ENCODE assay signal across 30 cellular contexts in the genomic region with DNA sequence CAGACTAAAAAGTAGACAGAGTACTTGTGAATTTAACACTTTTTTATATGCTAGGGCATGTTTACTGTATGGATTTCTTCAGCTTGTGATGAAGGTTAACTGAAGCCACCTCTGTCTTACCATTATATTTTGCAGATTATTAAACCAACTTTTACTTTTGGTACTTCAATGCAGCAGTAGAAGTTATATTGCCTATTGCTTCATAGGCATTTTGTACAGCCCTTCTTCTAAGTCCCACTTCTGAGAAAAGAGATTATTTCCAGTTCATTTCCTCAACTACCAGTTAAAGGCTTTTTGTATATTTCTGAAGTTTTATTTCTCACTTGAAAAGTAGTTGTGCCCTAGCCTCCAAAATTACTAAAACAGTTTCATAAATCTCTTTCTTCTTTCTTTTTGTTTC.
"Had no signal": no experiment of that assay in that cellular context is flagged by ENCODE, and none has a peak within 500 bp of the region (broad histone marks: within the 10 kb centered on the region; RNA-seq: fewer than 3 reads in every experiment).

No MANE protein-coding gene starts in this region.

- H3K36me3 ChIP-seq: ascending aorta, breast epithelium, cardiac muscle cell had no signal

- H3K36me3 Mint-ChIP-seq: activated naive CD4-positive, alpha-beta T cell treated with anti-CD3 and anti-CD28 coated beads, Interleukin-2, amount 10 ng/mL, durations not matched to agents 7 days and 5 days; brain had no signal

- H3K27me3 ChIP-seq: ascending aorta, breast epithelium, cardiac muscle cell, dorsolateral prefrontal cortex had no signal

- H3K27ac Mint-ChIP-seq: activated CD4-positive, alpha-beta memory T cell treated with anti-CD3 and anti-CD28 coated beads, Interleukin-2, amount 10 ng/mL, durations not matched to agents 7 days and 5 days; activated CD4-positive, alpha-beta T cell treated with anti-CD3 and anti-CD28 coated beads, Interleukin-2, amount 10 ng/mL, durations not matched to agents 7 days and 5 days; activated naive CD4-positive, alpha-beta T cell treated with anti-CD3 and anti-CD28 coated beads, Interleukin-2, amount 10 ng/mL, durations not matched to agents 7 days and 5 days; activated naive CD4-positive, alpha-beta T cell treated with anti-CD3 and anti-CD28 coated beads, Interleukin-2, amount 50 U/mL, for 72 hours; activated naive CD8-positive, alpha-beta T cell treated with anti-CD3 and anti-CD28 coated beads, Interleukin-2, amount 10 ng/mL, durations not matched to agents 7 days and 5 days; activated T-cell treated with anti-CD3 and anti-CD28 coated beads, Interleukin-2, amount 50 U/mL, for 24 hours; activated T-cell treated with anti-CD3 and anti-CD28 coated beads, Interleukin-2, amount 50 U/mL, for 72 hours; brain; dendritic cell treated with granulocyte-macrophage colony-stimulating factor and Interleukin-4, amounts not matched to agents 40 ng/mL and 50 ng/mL, for 4 days; endodermal cell had no signal

- H3K4me3 Mint-ChIP-seq: activated CD4-positive, alpha-beta memory T cell treated with anti-CD3 and anti-CD28 coated beads, Interleukin-2, amount 10 ng/mL, durations not matched to agents 7 days and 5 days; activated CD4-positive, alpha-beta T cell treated with anti-CD3 and anti-CD28 coated beads, Interleukin-2, amount 10 ng/mL, durations not matched to agents 7 days and 5 days; activated naive CD4-positive, alpha-beta T cell treated with anti-CD3 and anti-CD28 coated beads, Interleukin-2, amount 10 ng/mL, durations not matched to agents 7 days and 5 days; activated naive CD8-positive, alpha-beta T cell treated with anti-CD3 and anti-CD28 coated beads, Interleukin-2, amount 10 ng/mL, durations not matched to agents 7 days and 5 days; activated T-cell treated with anti-CD3 and anti-CD28 coated beads, Interleukin-2, amount 50 U/mL, for 24 hours; activated T-cell treated with anti-CD3 and anti-CD28 coated beads, Interleukin-2, amount 50 U/mL, for 72 hours; brain; central memory CD8-positive, alpha-beta T cell; dendritic cell treated with granulocyte-macrophage colony-stimulating factor and Interleukin-4, amounts not matched to agents 40 ng/mL and 50 ng/mL, for 4 days; endodermal cell had no signal

- H3K4me3 ChIP-seq: ascending aorta, breast epithelium, cardiac muscle cell, coronary artery, dorsolateral prefrontal cortex had no signal

- ATAC-seq: activated naive CD4-positive, alpha-beta T cell treated with anti-CD3 and anti-CD28 coated beads, Interleukin-2, amount 50 U/mL, for 72 hours; activated T-cell treated with anti-CD3 and anti-CD28 coated beads, Interleukin-2, amount 50 U/mL, for 72 hours; esophagus mucosa had no signal

- FAIRE-seq: frontal cortex had no signal

- H3K4me1 ChIP-seq: ascending aorta, breast epithelium had no signal

- H3K27ac ChIP-seq: ascending aorta, breast epithelium, cardiac muscle cell, coronary artery, dorsolateral prefrontal cortex had no signal

- H3K4me1 Mint-ChIP-seq: activated CD4-positive, alpha-beta memory T cell treated with anti-CD3 and anti-CD28 coated beads, Interleukin-2, amount 10 ng/mL, durations not matched to agents 7 days and 5 days; activated CD4-positive, alpha-beta T cell treated with anti-CD3 and anti-CD28 coated beads, Interleukin-2, amount 10 ng/mL, durations not matched to agents 7 days and 5 days; activated naive CD4-positive, alpha-beta T cell treated with anti-CD3 and anti-CD28 coated beads, Interleukin-2, amount 10 ng/mL, durations not matched to agents 7 days and 5 days; brain; central memory CD8-positive, alpha-beta T cell had no signal

- H3K27me3 Mint-ChIP-seq: activated T-cell treated with anti-CD3 and anti-CD28 coated beads, Interleukin-2, amount 50 U/mL, for 24 hours; brain; dendritic cell treated with granulocyte-macrophage colony-stimulating factor and Interleukin-4, amounts not matched to agents 40 ng/mL and 50 ng/mL, for 4 days had no signal

- DNase-seq: activated CD4-positive, alpha-beta memory T cell treated with anti-CD3 and anti-CD28 coated beads, Interleukin-2, amount 10 ng/mL, durations not matched to agents 7 days and 5 days; activated CD4-positive, alpha-beta T cell treated with anti-CD3 and anti-CD28 coated beads for 4 hours; activated CD4-positive, alpha-beta T cell treated with anti-CD3 and anti-CD28 coated beads, Interleukin-2, amount 10 ng/mL, durations not matched to agents 7 days and 5 days; activated CD4-positive, alpha-beta T cell treated with anti-CD3 and anti-CD28 coated beads, Interleukin-2, amount 50 U/mL, for 4 hours; activated CD4-positive, CD25-positive, alpha-beta regulatory T cell; activated CD4-positive, CD25-positive, alpha-beta regulatory T cell treated with anti-CD3 and anti-CD28 coated beads, Interleukin-2, amount 50 U/mL, for 72 hours; activated CD8-positive, alpha-beta memory T cell treated with anti-CD3 and anti-CD28 coated beads, Interleukin-2, amount 50 U/mL, for 48 hours; activated gamma-delta T cell; activated naive CD4-positive, alpha-beta T cell; activated naive CD4-positive, alpha-beta T cell treated with anti-CD3 and anti-CD28 coated beads, Interleukin-2, amount 10 ng/mL, durations not matched to agents 7 days and 5 days; activated naive CD8-positive, alpha-beta T cell treated with anti-CD3 and anti-CD28 coated beads, Interleukin-2, amount 10 ng/mL, durations not matched to agents 7 days and 5 days; activated T-cell treated with anti-CD3 and anti-CD28 coated beads for 4 hours; activated T-cell treated with anti-CD3 and anti-CD28 coated beads, Interleukin-2, amount 50 U/mL, for 24 hours; activated T-cell treated with anti-CD3 and anti-CD28 coated beads, Interleukin-2, amount 50 U/mL, for 72 hours; dorsolateral prefrontal cortex; effector memory CD4-positive, alpha-beta T cell; endodermal cell; foreskin fibroblast; head of caudate nucleus; hippocampal formation had no signal
